In genomic region chr4:184053476-184053875, GRCh38 we compare ENCODE assay signal across 21 cellular contexts.
"Had no signal": no experiment of that assay in that cellular context is flagged by ENCODE, and none has a peak within 500 bp of the region (broad histone marks: within the 10 kb centered on the region; RNA-seq: fewer than 3 reads in every experiment).

No MANE protein-coding gene starts in this region.

- DNase-seq: activated naive CD4-positive, alpha-beta T cell; activated T-cell treated with anti-CD3 and anti-CD28 coated beads, Interleukin-2, amount 50 U/mL, for 24 hours; adrenal gland; brain microvascular endothelial cell; central memory CD4-positive, alpha-beta T cell; effector memory CD4-positive, alpha-beta T cell; heart left ventricle; islet precursor cell; natural killer cell; right cardiac atrium; stimulated activated CD4-positive, alpha-beta T cell treated with anti-CD3 and anti-CD28 coated beads, Interleukin-4, amount 100 ng/mL, for 24 hours; stimulated activated naive CD4-positive, alpha-beta T cell treated with Interleukin-2 at 50 U/mL for 16 hours; T-cell; T-helper 9 cell; upper lobe of left lung had no signal

- H3K4me1 Mint-ChIP-seq: activated T-helper 17 cell treated with anti-CD3 and anti-CD28 coated beads, Interleukin-2, amount 50 U/mL, for 72 hours; natural killer cell; T-cell had no signal

- H3K9me3 Mint-ChIP-seq: activated T-cell treated with anti-CD3 and anti-CD28 coated beads, Interleukin-2, amount 50 U/mL, for 24 hours; activated T-helper 17 cell treated with anti-CD3 and anti-CD28 coated beads, Interleukin-2, amount 50 U/mL, for 72 hours had no signal

- H3K27ac ChIP-seq: adrenal gland, ascending aorta, brain microvascular endothelial cell, heart left ventricle, thoracic aorta, upper lobe of left lung had no signal

- H3K4me3 Mint-ChIP-seq: activated naive CD8-positive, alpha-beta T cell; activated T-cell treated with anti-CD3 and anti-CD28 coated beads, Interleukin-2, amount 50 U/mL, for 24 hours; activated T-helper 17 cell treated with anti-CD3 and anti-CD28 coated beads, Interleukin-2, amount 50 U/mL, for 72 hours; natural killer cell; T-cell had no signal

- ATAC-seq: activated T-helper 17 cell treated with anti-CD3 and anti-CD28 coated beads, Interleukin-2, amount 50 U/mL, for 72 hours; heart left ventricle; left lobe of liver; natural killer cell; right cardiac atrium; T-cell had no signal

- H3K4me1 ChIP-seq: adrenal gland, ascending aorta, heart left ventricle, upper lobe of left lung had no signal

- H3K9me3 ChIP-seq: adrenal gland, ascending aorta, thoracic aorta, upper lobe of left lung had no signal

- H3K36me3 Mint-ChIP-seq: activated naive CD8-positive, alpha-beta T cell; natural killer cell; T-cell had no signal

- H3K36me3 ChIP-seq: adrenal gland, ascending aorta, brain microvascular endothelial cell, heart left ventricle, thoracic aorta, upper lobe of left lung had no signal

- H3K27me3 ChIP-seq: adrenal gland, ascending aorta, brain microvascular endothelial cell, heart left ventricle, upper lobe of left lung had no signal

- H3K4me3 ChIP-seq: adrenal gland, ascending aorta, heart left ventricle, lung, thoracic aorta, upper lobe of left lung had no signal

- H3K27ac Mint-ChIP-seq: activated naive CD8-positive, alpha-beta T cell; activated T-cell treated with anti-CD3 and anti-CD28 coated beads, Interleukin-2, amount 50 U/mL, for 24 hours; activated T-helper 17 cell treated with anti-CD3 and anti-CD28 coated beads, Interleukin-2, amount 50 U/mL, for 72 hours; natural killer cell; T-cell had no signal
